Comparison of ENCODE assay signal across 9 cellular contexts in the genomic region with DNA sequence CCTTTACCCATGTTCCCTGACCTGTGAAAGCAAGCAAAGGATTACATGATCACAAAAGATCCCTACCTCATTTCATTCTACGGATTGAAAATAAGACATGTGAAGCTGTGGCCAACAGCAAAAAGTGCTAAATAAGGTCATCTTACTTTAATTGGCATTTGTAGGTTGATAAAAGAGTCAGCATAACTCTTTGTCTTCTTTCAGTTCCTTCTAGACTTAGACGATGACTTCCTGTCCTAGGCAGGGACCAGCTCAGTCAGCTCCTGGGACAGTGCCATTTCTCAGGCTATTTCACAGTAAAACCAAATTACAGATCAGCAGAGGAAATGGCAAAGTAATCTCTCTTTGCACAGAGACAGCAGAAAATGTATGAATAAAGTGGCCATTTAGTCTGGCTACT.
DNase-seq lines count a peak whose midpoint lies in the region; ATAC-seq and TF ChIP-seq lines count a peak whose summit lies in the region.
"Had no signal": no experiment of that assay in that cellular context is flagged by ENCODE, and none has a peak within 500 bp of the region (broad histone marks: within the 10 kb centered on the region; RNA-seq: fewer than 3 reads in every experiment).

No MANE protein-coding gene starts in this region.

- H3K27me3 Mint-ChIP-seq in type B pancreatic cell: no peaks in the 10 kb centered on the region

- H3K4me3 ChIP-seq in left ventricle myocardium inferior (no peak overlapping the region), coronary artery (no peak overlapping the region)

- no peaks in the 10 kb centered on the region for H3K36me3 ChIP-seq in left ventricle myocardium inferior

- H3K9me3 Mint-ChIP-seq in type B pancreatic cell: no peaks in the 10 kb centered on the region

- no peak for TF ChIP-seq CTCF in GM10266 (IDR thresholded peaks at IDR 0.05; ENCODE audit: control insufficient read depth, insufficient read depth, low read depth, missing control alignments)
- no peak for TF ChIP-seq CTCF in left ventricle myocardium inferior (IDR thresholded peaks at IDR 0.05; ENCODE audit: borderline replicate concordance)
- TF ChIP-seq CTCF in type B pancreatic cell (conservative IDR thresholded peaks at IDR 0.05): no peak
- no peak for TF ChIP-seq CTCF in coronary artery (IDR thresholded peaks at IDR 0.05)
- TF ChIP-seq CTCF in omental fat pad (IDR thresholded peaks at IDR 0.05): no peak

- H3K27me3 ChIP-seq in left ventricle myocardium inferior (ENCODE audit: low read depth): no peaks in the 10 kb centered on the region

- H3K4me1 ChIP-seq in left ventricle myocardium inferior: no peaks in the 10 kb centered on the region

- no peaks in the 10 kb centered on the region for H3K4me1 Mint-ChIP-seq in type B pancreatic cell (ENCODE audit: unreplicated experiment)

- intact Hi-C loops in left ventricle myocardium inferior (cut with micrococcal nuclease): no loop called here

- ATAC-seq in GM21723 (IDR thresholded peaks at IDR 0.05; ENCODE audit: unreplicated experiment): peak; percentile 97
- ATAC-seq in omental fat pad (ENCODE audit: low FRiP score): no peak

- DNase-seq in GM10266 (ENCODE audit: extremely low spot score): peak; percentile 47
- peak; percentile 7 for DNase-seq in HT1080 (ENCODE audit: low read depth)
- peak; percentile 30 for DNase-seq in left ventricle myocardium inferior
- no peak for DNase-seq in type B pancreatic cell (ENCODE audit: extremely low spot score, unreplicated experiment)
- no peak for DNase-seq in coronary artery (ENCODE audit: low spot score)
- no peak for DNase-seq in GM19238 (ENCODE audit: insufficient read length, low spot score)
- DNase-seq in omental fat pad (ENCODE audit: low spot score): no peak
- DNase-seq: NCI-H345 had no signal

- no peak overlapping the region for H3K27ac Mint-ChIP-seq in type B pancreatic cell

- no peaks in the 10 kb centered on the region for H3K36me3 Mint-ChIP-seq in type B pancreatic cell

- no peak overlapping the region for H3K4me3 Mint-ChIP-seq in type B pancreatic cell

- no peaks in the 10 kb centered on the region for H3K9me3 ChIP-seq in left ventricle myocardium inferior (replicated peaks)

- H3K27ac ChIP-seq in left ventricle myocardium inferior (replicated peaks) (no peak overlapping the region), coronary artery (no peak overlapping the region)

Comparison
In these comparisons a context has a peak if more than half of its experiments do, and no peak if none do; other contexts are left out.
1. DNase-seq: peak in GM10266 (single experiment), HT1080 (single experiment) and left ventricle myocardium inferior (single experiment); none in type B pancreatic cell (single experiment), coronary artery (single experiment), GM19238 (single experiment) and omental fat pad (single experiment).